2 cellular contexts compared by ENCODE assay signal in the genomic region with DNA sequence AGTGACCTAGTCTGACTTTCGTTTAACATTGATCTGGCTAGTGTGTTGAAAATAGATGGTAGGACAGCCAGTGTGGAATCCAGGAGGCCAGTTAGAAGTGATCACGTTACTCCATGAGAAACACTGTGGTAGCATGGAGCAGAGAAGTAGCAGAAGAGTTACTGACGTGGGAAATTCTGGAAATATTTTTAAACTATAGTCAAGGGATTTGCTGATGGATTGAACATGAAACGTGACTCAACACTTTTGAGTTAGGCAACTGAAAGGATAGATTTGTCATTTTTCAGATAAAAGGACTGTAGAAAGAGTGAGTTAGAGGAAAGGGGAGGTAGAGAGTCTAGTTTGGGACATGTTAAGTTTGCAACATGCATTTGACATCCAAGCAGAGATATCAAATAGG.
TF ChIP-seq lines count a peak whose summit lies in the region.

No MANE protein-coding gene starts in this region.

TF ChIP-seq in HCT116, 20 proteins besides CTCF, POLR2A, EP300 and RAD21:
- TF ChIP-seq, protein P1, sequence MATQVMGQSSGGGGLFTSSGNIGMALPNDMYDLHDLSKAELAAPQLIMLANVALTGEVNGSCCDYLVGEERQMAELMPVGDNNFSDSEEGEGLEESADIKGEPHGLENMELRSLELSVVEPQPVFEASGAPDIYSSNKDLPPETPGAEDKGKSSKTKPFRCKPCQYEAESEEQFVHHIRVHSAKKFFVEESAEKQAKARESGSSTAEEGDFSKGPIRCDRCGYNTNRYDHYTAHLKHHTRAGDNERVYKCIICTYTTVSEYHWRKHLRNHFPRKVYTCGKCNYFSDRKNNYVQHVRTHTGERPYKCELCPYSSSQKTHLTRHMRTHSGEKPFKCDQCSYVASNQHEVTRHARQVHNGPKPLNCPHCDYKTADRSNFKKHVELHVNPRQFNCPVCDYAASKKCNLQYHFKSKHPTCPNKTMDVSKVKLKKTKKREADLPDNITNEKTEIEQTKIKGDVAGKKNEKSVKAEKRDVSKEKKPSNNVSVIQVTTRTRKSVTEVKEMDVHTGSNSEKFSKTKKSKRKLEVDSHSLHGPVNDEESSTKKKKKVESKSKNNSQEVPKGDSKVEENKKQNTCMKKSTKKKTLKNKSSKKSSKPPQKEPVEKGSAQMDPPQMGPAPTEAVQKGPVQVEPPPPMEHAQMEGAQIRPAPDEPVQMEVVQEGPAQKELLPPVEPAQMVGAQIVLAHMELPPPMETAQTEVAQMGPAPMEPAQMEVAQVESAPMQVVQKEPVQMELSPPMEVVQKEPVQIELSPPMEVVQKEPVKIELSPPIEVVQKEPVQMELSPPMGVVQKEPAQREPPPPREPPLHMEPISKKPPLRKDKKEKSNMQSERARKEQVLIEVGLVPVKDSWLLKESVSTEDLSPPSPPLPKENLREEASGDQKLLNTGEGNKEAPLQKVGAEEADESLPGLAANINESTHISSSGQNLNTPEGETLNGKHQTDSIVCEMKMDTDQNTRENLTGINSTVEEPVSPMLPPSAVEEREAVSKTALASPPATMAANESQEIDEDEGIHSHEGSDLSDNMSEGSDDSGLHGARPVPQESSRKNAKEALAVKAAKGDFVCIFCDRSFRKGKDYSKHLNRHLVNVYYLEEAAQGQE (IDR thresholded peaks at IDR 0.05; ENCODE audit: low read depth) = no peak
- TF ChIP-seq SIN3A (IDR thresholded peaks at IDR 0.05; ENCODE audit: low read depth) (no peak), ZFX (IDR thresholded peaks at IDR 0.05) (no peak), CBX3 (IDR thresholded peaks at IDR 0.05; ENCODE audit: low read depth) (no peak), POLR2AphosphoS5 (IDR thresholded peaks at IDR 0.05; ENCODE audit: low read depth, low read length) (no peak), ZNF274 (IDR thresholded peaks at IDR 0.05; ENCODE audit: low read depth, low read length) (no peak), CEBPB (IDR thresholded peaks at IDR 0.05; ENCODE audit: low read depth) (no peak), SRF (IDR thresholded peaks at IDR 0.05; ENCODE audit: low read depth) (no peak), JUND (IDR thresholded peaks at IDR 0.05) (no peak), EZH2phosphoT487 (IDR thresholded peaks at IDR 0.05; ENCODE audit: borderline replicate concordance) (no peak)
- TF ChIP-seq, protein P2, sequence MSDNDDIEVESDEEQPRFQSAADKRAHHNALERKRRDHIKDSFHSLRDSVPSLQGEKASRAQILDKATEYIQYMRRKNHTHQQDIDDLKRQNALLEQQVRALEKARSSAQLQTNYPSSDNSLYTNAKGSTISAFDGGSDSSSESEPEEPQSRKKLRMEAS (IDR thresholded peaks at IDR 0.05) = no peak
TF ChIP-seq in HCT116: peak in this region for 0.

TF ChIP-seq in K562, 482 proteins besides CTCF, POLR2A, EP300 and RAD21 (continued from another document):
- TF ChIP-seq ZNF316 (IDR thresholded peaks at IDR 0.05) = peak; percentile 70
- TF ChIP-seq, protein P3, sequence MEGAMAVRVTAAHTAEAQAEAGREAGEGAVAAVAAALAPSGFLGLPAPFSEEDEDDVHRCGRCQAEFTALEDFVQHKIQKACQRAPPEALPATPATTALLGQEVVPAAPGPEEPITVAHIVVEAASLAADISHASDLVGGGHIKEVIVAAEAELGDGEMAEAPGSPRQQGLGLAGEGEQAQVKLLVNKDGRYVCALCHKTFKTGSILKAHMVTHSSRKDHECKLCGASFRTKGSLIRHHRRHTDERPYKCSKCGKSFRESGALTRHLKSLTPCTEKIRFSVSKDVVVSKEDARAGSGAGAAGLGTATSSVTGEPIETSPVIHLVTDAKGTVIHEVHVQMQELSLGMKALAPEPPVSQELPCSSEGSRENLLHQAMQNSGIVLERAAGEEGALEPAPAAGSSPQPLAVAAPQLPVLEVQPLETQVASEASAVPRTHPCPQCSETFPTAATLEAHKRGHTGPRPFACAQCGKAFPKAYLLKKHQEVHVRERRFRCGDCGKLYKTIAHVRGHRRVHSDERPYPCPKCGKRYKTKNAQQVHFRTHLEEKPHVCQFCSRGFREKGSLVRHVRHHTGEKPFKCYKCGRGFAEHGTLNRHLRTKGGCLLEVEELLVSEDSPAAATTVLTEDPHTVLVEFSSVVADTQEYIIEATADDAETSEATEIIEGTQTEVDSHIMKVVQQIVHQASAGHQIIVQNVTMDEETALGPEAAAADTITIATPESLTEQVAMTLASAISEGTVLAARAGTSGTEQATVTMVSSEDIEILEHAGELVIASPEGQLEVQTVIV (CRISPR knock-in tag; IDR thresholded peaks at IDR 0.05; ENCODE audit: borderline replicate concordance) = no peak
- TF ChIP-seq KDM5B (IDR thresholded peaks at IDR 0.05; ENCODE audit: insufficient replicate concordance, low read depth, low read length) = no peak
- TF ChIP-seq, protein P4, sequence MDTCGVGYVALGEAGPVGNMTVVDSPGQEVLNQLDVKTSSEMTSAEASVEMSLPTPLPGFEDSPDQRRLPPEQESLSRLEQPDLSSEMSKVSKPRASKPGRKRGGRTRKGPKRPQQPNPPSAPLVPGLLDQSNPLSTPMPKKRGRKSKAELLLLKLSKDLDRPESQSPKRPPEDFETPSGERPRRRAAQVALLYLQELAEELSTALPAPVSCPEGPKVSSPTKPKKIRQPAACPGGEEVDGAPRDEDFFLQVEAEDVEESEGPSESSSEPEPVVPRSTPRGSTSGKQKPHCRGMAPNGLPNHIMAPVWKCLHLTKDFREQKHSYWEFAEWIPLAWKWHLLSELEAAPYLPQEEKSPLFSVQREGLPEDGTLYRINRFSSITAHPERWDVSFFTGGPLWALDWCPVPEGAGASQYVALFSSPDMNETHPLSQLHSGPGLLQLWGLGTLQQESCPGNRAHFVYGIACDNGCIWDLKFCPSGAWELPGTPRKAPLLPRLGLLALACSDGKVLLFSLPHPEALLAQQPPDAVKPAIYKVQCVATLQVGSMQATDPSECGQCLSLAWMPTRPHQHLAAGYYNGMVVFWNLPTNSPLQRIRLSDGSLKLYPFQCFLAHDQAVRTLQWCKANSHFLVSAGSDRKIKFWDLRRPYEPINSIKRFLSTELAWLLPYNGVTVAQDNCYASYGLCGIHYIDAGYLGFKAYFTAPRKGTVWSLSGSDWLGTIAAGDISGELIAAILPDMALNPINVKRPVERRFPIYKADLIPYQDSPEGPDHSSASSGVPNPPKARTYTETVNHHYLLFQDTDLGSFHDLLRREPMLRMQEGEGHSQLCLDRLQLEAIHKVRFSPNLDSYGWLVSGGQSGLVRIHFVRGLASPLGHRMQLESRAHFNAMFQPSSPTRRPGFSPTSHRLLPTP (IDR thresholded peaks at IDR 0.05; ENCODE audit: borderline replicate concordance, extremely low read depth, insufficient read length) = no peak
